ENCODE assay signal across 20 cellular contexts in the genomic region with DNA sequence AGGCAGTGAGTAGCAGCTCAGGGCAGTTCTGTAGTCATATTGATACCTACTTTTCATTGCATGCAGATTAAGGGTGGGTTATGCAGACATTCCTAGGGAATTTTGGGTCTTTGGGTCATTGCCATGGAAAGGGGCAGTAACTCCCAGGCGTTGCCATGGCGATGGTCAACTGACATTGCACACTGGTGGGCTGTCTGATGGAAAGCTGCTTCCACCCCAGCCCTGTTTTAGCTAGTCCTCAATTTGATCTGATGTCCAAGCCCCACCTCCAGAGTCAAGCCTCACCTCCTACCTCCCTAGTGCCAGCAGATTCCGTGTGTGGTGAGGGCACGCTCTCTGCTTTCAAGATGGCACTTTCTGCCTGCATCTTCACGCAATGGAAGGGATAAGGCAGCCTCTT.
"Had no signal": no experiment of that assay in that cellular context is flagged by ENCODE, and none has a peak within 500 bp of the region (broad histone marks: within the 10 kb centered on the region; RNA-seq: fewer than 3 reads in every experiment).

No MANE protein-coding gene starts in this region.

- H3K9me3 Mint-ChIP-seq: activated CD4-positive, alpha-beta memory T cell treated with anti-CD3 and anti-CD28 coated beads, Interleukin-2, amount 10 ng/mL, durations not matched to agents 7 days and 5 days; activated CD4-positive, alpha-beta T cell treated with anti-CD3 and anti-CD28 coated beads, Interleukin-2, amount 10 ng/mL, durations not matched to agents 24 days and 14 days; activated naive CD8-positive, alpha-beta T cell treated with anti-CD3 and anti-CD28 coated beads, Interleukin-2, amount 50 U/mL, for 24 hours had no signal

- H3K36me3 ChIP-seq: esophagus muscularis mucosa, neutrophil, ovary, right atrium auricular region, tibial nerve had no signal

- H3K27me3 ChIP-seq: ovary, right atrium auricular region, tibial nerve had no signal

- H3K4me1 Mint-ChIP-seq: activated CD4-positive, alpha-beta memory T cell treated with anti-CD3 and anti-CD28 coated beads, Interleukin-2, amount 10 ng/mL, durations not matched to agents 7 days and 5 days; activated CD4-positive, alpha-beta T cell treated with anti-CD3 and anti-CD28 coated beads, Interleukin-2, amount 10 ng/mL, durations not matched to agents 24 days and 14 days; activated naive CD8-positive, alpha-beta T cell treated with anti-CD3 and anti-CD28 coated beads, Interleukin-2, amount 50 U/mL, for 24 hours; memory B cell had no signal

- H3K27ac ChIP-seq: esophagus muscularis mucosa, neutrophil, ovary, psoas muscle, right atrium auricular region, tibial nerve, VCaP had no signal

- H3K4me3 ChIP-seq: esophagus muscularis mucosa, ovary, psoas muscle, right atrium auricular region, tibial nerve had no signal

- H3K4me1 ChIP-seq: psoas muscle had no signal

- H3K27ac Mint-ChIP-seq: activated CD4-positive, alpha-beta memory T cell treated with anti-CD3 and anti-CD28 coated beads, Interleukin-2, amount 10 ng/mL, durations not matched to agents 7 days and 5 days; activated CD4-positive, alpha-beta T cell treated with anti-CD3 and anti-CD28 coated beads, Interleukin-2, amount 10 ng/mL, durations not matched to agents 24 days and 14 days; activated naive CD8-positive, alpha-beta T cell treated with anti-CD3 and anti-CD28 coated beads, Interleukin-2, amount 50 U/mL, for 24 hours; memory B cell had no signal

- H3K9me3 ChIP-seq: esophagus muscularis mucosa, neutrophil, ovary, psoas muscle, right atrium auricular region, tibial nerve had no signal

- H3K4me3 Mint-ChIP-seq: activated CD4-positive, alpha-beta memory T cell treated with anti-CD3 and anti-CD28 coated beads, Interleukin-2, amount 10 ng/mL, durations not matched to agents 7 days and 5 days; activated CD4-positive, alpha-beta T cell treated with anti-CD3 and anti-CD28 coated beads, Interleukin-2, amount 10 ng/mL, durations not matched to agents 24 days and 14 days; activated naive CD8-positive, alpha-beta T cell treated with anti-CD3 and anti-CD28 coated beads, Interleukin-2, amount 50 U/mL, for 24 hours; memory B cell had no signal

- ATAC-seq: activated CD4-positive, CD25-positive, alpha-beta regulatory T cell treated with anti-CD3 and anti-CD28 coated beads, Interleukin-2, amount 50 U/mL, for 24 hours; activated naive CD8-positive, alpha-beta T cell treated with anti-CD3 and anti-CD28 coated beads, Interleukin-2, amount 50 U/mL, for 24 hours; psoas muscle; stimulated activated naive CD8-positive, alpha-beta T cell treated with anti-CD3 and anti-CD28 coated beads, Interleukin-15, Interleukin-2, amounts not matched to agents 100 U/mL and 50 U/mL, for 24 hours had no signal

- DNase-seq: activated CD4-positive, alpha-beta memory T cell treated with anti-CD3 and anti-CD28 coated beads, Interleukin-2, amount 10 ng/mL, durations not matched to agents 7 days and 5 days; activated CD4-positive, alpha-beta T cell treated with anti-CD3 and anti-CD28 coated beads, Interleukin-2, amount 10 ng/mL, durations not matched to agents 24 days and 14 days; activated gamma-delta T cell; activated naive CD4-positive, alpha-beta T cell treated with anti-CD3 and anti-CD28 coated beads, Interleukin-2, amount 50 U/mL, for 16 hours; activated naive CD8-positive, alpha-beta T cell treated with anti-CD3 and anti-CD28 coated beads, Interleukin-2, amount 50 U/mL, for 24 hours; caudate nucleus; effector memory CD4-positive, alpha-beta T cell; hippocampal formation; psoas muscle; stimulated activated CD4-positive, alpha-beta T cell treated with anti-CD3 and anti-CD28 coated beads, Interleukin-4, amount 100 ng/mL, for 24 hours; stimulated activated naive CD8-positive, alpha-beta T cell treated with anti-CD3 and anti-CD28 coated beads, Interleukin-15, Interleukin-2, amounts not matched to agents 100 U/mL and 50 U/mL, for 24 hours had no signal

- H3K36me3 Mint-ChIP-seq: brain, memory B cell had no signal
